Comparison of ENCODE assay signal across 13 cellular contexts in genomic region chr2:239138610-239139009, GRCh38.
"Had no signal": no experiment of that assay in that cellular context is flagged by ENCODE, and none has a peak within 500 bp of the region (broad histone marks: within the 10 kb centered on the region; RNA-seq: fewer than 3 reads in every experiment).

No MANE protein-coding gene starts in this region.

- H3K4me1 ChIP-seq: foreskin keratinocyte, upper lobe of left lung had no signal

- H3K27ac ChIP-seq: foreskin keratinocyte, upper lobe of left lung had no signal

- DNase-seq: activated CD4-positive, alpha-beta T cell treated with anti-CD3 and anti-CD28 coated beads, Interleukin-2, amount 50 U/mL, for 1 hour; activated effector memory CD4-positive, alpha-beta T cell treated with Interleukin-2 at 50 U/mL for 16 hours; activated T-cell treated with anti-CD3 and anti-CD28 coated beads, Interleukin-2, amount 50 U/mL, for 1 hour; amygdala; foreskin keratinocyte; islet precursor cell; mesenchymal stem cell; stimulated activated CD4-positive, alpha-beta T cell treated with anti-CD3 and anti-CD28 coated beads, Interleukin-2, amount 100 ng/mL, for 24 hours; stimulated activated naive B cell treated with anti-CD40 and anti-IgM and Interleukin-4, amounts not matched to agents 10 μg/mL and 1 μg/mL and 100 μg/mL, for 72 hours; upper lobe of left lung had no signal

- H3K27me3 Mint-ChIP-seq: activated naive CD8-positive, alpha-beta T cell; stimulated activated naive B cell treated with anti-CD40 and anti-IgM and Interleukin-4, amounts not matched to agents 10 μg/mL and 1 μg/mL and 100 μg/mL, for 72 hours had no signal

- H3K9me3 ChIP-seq: upper lobe of left lung had no signal

- H3K4me3 ChIP-seq: upper lobe of left lung had no signal

- H3K27me3 ChIP-seq: foreskin keratinocyte, upper lobe of left lung had no signal

- H3K4me1 Mint-ChIP-seq: neural crest cell; stimulated activated naive B cell treated with anti-CD40 and anti-IgM and Interleukin-4, amounts not matched to agents 10 μg/mL and 1 μg/mL and 100 μg/mL, for 72 hours had no signal

- H3K27ac Mint-ChIP-seq: activated naive CD8-positive, alpha-beta T cell; stimulated activated naive B cell treated with anti-CD40 and anti-IgM and Interleukin-4, amounts not matched to agents 10 μg/mL and 1 μg/mL and 100 μg/mL, for 72 hours had no signal

- ATAC-seq: foreskin keratinocyte; left lobe of liver; stimulated activated naive B cell treated with anti-CD40 and anti-IgM and Interleukin-4, amounts not matched to agents 10 μg/mL and 1 μg/mL and 100 μg/mL, for 72 hours had no signal

- H3K4me3 Mint-ChIP-seq: activated naive CD8-positive, alpha-beta T cell; neural crest cell; stimulated activated naive B cell treated with anti-CD40 and anti-IgM and Interleukin-4, amounts not matched to agents 10 μg/mL and 1 μg/mL and 100 μg/mL, for 72 hours had no signal
